ENCODE assay signal across 14 cellular contexts in genomic region chr5:102715405-102715804, GRCh38. TPM values are rescaled to one million over a fixed set of nuclear protein-coding genes. Genes with fewer than 3 reads are reported as not detected.
A peak's percentile ranks its signal among the peaks of the same experiment; 100 is the strongest.
DNase-seq lines count a peak whose midpoint lies in the region; ATAC-seq, FAIRE-seq and TF ChIP-seq lines count a peak whose summit lies in the region.
"Had no signal": no experiment of that assay in that cellular context is flagged by ENCODE, and none has a peak within 500 bp of the region (broad histone marks: within the 10 kb centered on the region; RNA-seq: fewer than 3 reads in every experiment).

No MANE protein-coding gene starts in this region.

- no peak for ATAC-seq in HG02678 (IDR thresholded peaks at IDR 0.05; ENCODE audit: unreplicated experiment)
- ATAC-seq: GM23338 had no signal

- no peak for TF ChIP-seq CTCF in choroid plexus epithelial cell (conservative IDR thresholded peaks at IDR 0.05; ENCODE audit: low read depth, low read length)

- DNase-seq in GM04503 (ENCODE audit: low read depth): peak; percentile 60
- peak; percentile 59 for DNase-seq in NCI-H226
- DNase-seq in choroid plexus epithelial cell (ENCODE audit: low read depth): peak; percentile 96
- peak; percentile 9 for DNase-seq in myocyte (ENCODE audit: low read depth)
- no peak for DNase-seq in GDM1 (lab: John Stamatoyannopoulos, UW)
- no peak for DNase-seq in GM19239 (ENCODE audit: insufficient read length, low spot score)
- DNase-seq: gastrocnemius medialis, GF-D8, Kasumi-1, pancreas, thyroid gland had no signal

- H3K4me3 ChIP-seq in choroid plexus epithelial cell (ENCODE audit: low read depth, low read length): no peak overlapping the region
- H3K4me3 ChIP-seq: gastrocnemius medialis, GM23338, lung, pancreas, thyroid gland had no signal

- FAIRE-seq in GM19239 (lab: Jason Lieb, UNC): no peak
- FAIRE-seq: pancreas had no signal

RNA-seq across cellular contexts. Expression of gene PAM, which starts 39.7 kb away (rescaled TPM):
- 235 and 319 TPM in 2 replicates for total RNA-seq in myocyte
- polyA plus RNA-seq in myocyte (2012): 216 TPM

Comparison
In these comparisons a context has a peak if more than half of its experiments do, and no peak if none do; other contexts are left out.
1. DNase-seq: peak in GM04503 (single experiment), NCI-H226 (single experiment), choroid plexus epithelial cell (single experiment) and myocyte (single experiment); none in GDM1 (single experiment) and GM19239 (single experiment).